Comparison of ENCODE assay signal across 1 cellular context in genomic region chr17:75856062-75856681, GRCh38.
A peak's percentile ranks its signal among the peaks of the same experiment; 100 is the strongest.
TF ChIP-seq lines count a peak whose summit lies in the region.

No MANE protein-coding gene starts in this region.

TF ChIP-seq in K562, 482 proteins besides CTCF, POLR2A, EP300 and RAD21 (continued from another document and continues in another):
- TF ChIP-seq PHB (CRISPR knock-in tag; IDR thresholded peaks at IDR 0.05) (0 out of 2 replicates have a peak, but pooled peaks have one; percentile 12), ZNF431 (CRISPR knock-in tag; IDR thresholded peaks at IDR 0.05) (peak; percentile 49; the same call in 1 of the 2 replicates), AFF4 (CRISPR knock-in tag; IDR thresholded peaks at IDR 0.05) (peak; percentile 89; the same call in 1 of the 2 replicates), EGR1 (conservative IDR thresholded peaks at IDR 0.05) (no peak), TCF7 (IDR thresholded peaks at IDR 0.05; ENCODE audit: borderline replicate concordance) (no peak), TRIM24 (IDR thresholded peaks at IDR 0.05) (no peak), KDM1A (IDR thresholded peaks at IDR 0.05) (peak; percentile 41 to 49; a peak in 1 of 4 replicates), NCOA2 (IDR thresholded peaks at IDR 0.05; ENCODE audit: partially characterized antibody in 2 of 2) (no peak), CXXC5 (CRISPR knock-in tag; IDR thresholded peaks at IDR 0.05) (no peak), NUFIP1 (IDR thresholded peaks at IDR 0.05; ENCODE audit: partially characterized antibody) (no peak), SIX5 (IDR thresholded peaks at IDR 0.05; ENCODE audit: borderline replicate concordance in 1 of 2, insufficient read depth in 1 of 2, low read depth in 1 of 2, low read length in 2 of 2) (no peak), HDAC8 (tag; IDR thresholded peaks at IDR 0.05) (no peak), ARHGAP35 (IDR thresholded peaks at IDR 0.05; ENCODE audit: partially characterized antibody) (no peak), ZBTB17 (CRISPR knock-in tag; IDR thresholded peaks at IDR 0.05) (no peak), GTF2E2 (tag; IDR thresholded peaks at IDR 0.05) (no peak), MBD2 (IDR thresholded peaks at IDR 0.05; ENCODE audit: borderline replicate concordance, low read depth) (no peak), ZNF408 (CRISPR knock-in tag; IDR thresholded peaks at IDR 0.05; ENCODE audit: low read depth) (no peak), POLR2H (tag; IDR thresholded peaks at IDR 0.05; ENCODE audit: low read depth) (no peak; the same call in 1 of the 2 replicates), NR4A1 (CRISPR knock-in tag; IDR thresholded peaks at IDR 0.05) (no peak), NR4A1 (tag; IDR thresholded peaks at IDR 0.05) (no peak), ETV1 (tag; conservative IDR thresholded peaks at IDR 0.05; ENCODE audit: low read depth) (peak; percentile 61), SNRNP70 (optimal IDR thresholded peaks at IDR 0.05; ENCODE audit: low read depth, low read length) (no peak), ZNF146 (CRISPR knock-in tag; IDR thresholded peaks at IDR 0.05; ENCODE audit: unreplicated experiment) (no peak), ERF (CRISPR knock-in tag; IDR thresholded peaks at IDR 0.05) (no peak), ZNF707 (CRISPR knock-in tag; conservative IDR thresholded peaks at IDR 0.05) (no peak), ZNF212 (CRISPR knock-in tag; IDR thresholded peaks at IDR 0.05) (no peak), L3MBTL2 (IDR thresholded peaks at IDR 0.05) (no peak), YBX1 (IDR thresholded peaks at IDR 0.05) (no peak), PCBP2 (IDR thresholded peaks at IDR 0.05; ENCODE audit: low read depth, low read length, poor library complexity, severe bottlenecking) (no peak), ZNF217 (CRISPR knock-in tag; IDR thresholded peaks at IDR 0.05) (no peak), ZNF253 (CRISPR knock-in tag; conservative IDR thresholded peaks at IDR 0.05) (no peak), ZNF561 (CRISPR knock-in tag; conservative IDR thresholded peaks at IDR 0.05) (no peak), ELF2 (CRISPR knock-in tag; IDR thresholded peaks at IDR 0.05) (no peak), MXI1 (IDR thresholded peaks at IDR 0.05; ENCODE audit: low read depth, low read length) (no peak), MITF (IDR thresholded peaks at IDR 0.05) (no peak), ELF1 (tag; IDR thresholded peaks at IDR 0.05) (no peak; the same call in 1 of the 2 replicates), ATF1 (CRISPR knock-in tag; IDR thresholded peaks at IDR 0.05) (no peak), ATF1 (tag; IDR thresholded peaks at IDR 0.05) (no peak), CCNT2 (IDR thresholded peaks at IDR 0.05; ENCODE audit: borderline replicate concordance, extremely low read depth, insufficient read length, low read depth, low read length) (no peak), ETV6 (IDR thresholded peaks at IDR 0.05; ENCODE audit: borderline replicate concordance in 1 of 2, low read depth in 2 of 2, low read length in 1 of 2) (no peak), ETV6 (CRISPR knock-in tag; IDR thresholded peaks at IDR 0.05; ENCODE audit: borderline replicate concordance) (no peak), KAT8 (IDR thresholded peaks at IDR 0.05; ENCODE audit: low read depth) (no peak)
- TF ChIP-seq, protein P1, sequence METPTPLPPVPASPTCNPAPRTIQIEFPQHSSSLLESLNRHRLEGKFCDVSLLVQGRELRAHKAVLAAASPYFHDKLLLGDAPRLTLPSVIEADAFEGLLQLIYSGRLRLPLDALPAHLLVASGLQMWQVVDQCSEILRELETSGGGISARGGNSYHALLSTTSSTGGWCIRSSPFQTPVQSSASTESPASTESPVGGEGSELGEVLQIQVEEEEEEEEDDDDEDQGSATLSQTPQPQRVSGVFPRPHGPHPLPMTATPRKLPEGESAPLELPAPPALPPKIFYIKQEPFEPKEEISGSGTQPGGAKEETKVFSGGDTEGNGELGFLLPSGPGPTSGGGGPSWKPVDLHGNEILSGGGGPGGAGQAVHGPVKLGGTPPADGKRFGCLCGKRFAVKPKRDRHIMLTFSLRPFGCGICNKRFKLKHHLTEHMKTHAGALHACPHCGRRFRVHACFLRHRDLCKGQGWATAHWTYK (CRISPR knock-in tag; IDR thresholded peaks at IDR 0.05), result no peak; the same call in 1 of the 2 replicates
- TF ChIP-seq, protein P2, sequence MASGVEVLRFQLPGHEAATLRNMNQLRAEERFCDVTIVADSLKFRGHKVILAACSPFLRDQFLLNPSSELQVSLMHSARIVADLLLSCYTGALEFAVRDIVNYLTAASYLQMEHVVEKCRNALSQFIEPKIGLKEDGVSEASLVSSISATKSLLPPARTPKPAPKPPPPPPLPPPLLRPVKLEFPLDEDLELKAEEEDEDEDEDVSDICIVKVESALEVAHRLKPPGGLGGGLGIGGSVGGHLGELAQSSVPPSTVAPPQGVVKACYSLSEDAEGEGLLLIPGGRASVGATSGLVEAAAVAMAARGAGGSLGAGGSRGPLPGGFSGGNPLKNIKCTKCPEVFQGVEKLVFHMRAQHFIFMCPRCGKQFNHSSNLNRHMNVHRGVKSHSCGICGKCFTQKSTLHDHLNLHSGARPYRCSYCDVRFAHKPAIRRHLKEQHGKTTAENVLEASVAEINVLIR (CRISPR knock-in tag; IDR thresholded peaks at IDR 0.05), result no peak
- TF ChIP-seq, protein P3, sequence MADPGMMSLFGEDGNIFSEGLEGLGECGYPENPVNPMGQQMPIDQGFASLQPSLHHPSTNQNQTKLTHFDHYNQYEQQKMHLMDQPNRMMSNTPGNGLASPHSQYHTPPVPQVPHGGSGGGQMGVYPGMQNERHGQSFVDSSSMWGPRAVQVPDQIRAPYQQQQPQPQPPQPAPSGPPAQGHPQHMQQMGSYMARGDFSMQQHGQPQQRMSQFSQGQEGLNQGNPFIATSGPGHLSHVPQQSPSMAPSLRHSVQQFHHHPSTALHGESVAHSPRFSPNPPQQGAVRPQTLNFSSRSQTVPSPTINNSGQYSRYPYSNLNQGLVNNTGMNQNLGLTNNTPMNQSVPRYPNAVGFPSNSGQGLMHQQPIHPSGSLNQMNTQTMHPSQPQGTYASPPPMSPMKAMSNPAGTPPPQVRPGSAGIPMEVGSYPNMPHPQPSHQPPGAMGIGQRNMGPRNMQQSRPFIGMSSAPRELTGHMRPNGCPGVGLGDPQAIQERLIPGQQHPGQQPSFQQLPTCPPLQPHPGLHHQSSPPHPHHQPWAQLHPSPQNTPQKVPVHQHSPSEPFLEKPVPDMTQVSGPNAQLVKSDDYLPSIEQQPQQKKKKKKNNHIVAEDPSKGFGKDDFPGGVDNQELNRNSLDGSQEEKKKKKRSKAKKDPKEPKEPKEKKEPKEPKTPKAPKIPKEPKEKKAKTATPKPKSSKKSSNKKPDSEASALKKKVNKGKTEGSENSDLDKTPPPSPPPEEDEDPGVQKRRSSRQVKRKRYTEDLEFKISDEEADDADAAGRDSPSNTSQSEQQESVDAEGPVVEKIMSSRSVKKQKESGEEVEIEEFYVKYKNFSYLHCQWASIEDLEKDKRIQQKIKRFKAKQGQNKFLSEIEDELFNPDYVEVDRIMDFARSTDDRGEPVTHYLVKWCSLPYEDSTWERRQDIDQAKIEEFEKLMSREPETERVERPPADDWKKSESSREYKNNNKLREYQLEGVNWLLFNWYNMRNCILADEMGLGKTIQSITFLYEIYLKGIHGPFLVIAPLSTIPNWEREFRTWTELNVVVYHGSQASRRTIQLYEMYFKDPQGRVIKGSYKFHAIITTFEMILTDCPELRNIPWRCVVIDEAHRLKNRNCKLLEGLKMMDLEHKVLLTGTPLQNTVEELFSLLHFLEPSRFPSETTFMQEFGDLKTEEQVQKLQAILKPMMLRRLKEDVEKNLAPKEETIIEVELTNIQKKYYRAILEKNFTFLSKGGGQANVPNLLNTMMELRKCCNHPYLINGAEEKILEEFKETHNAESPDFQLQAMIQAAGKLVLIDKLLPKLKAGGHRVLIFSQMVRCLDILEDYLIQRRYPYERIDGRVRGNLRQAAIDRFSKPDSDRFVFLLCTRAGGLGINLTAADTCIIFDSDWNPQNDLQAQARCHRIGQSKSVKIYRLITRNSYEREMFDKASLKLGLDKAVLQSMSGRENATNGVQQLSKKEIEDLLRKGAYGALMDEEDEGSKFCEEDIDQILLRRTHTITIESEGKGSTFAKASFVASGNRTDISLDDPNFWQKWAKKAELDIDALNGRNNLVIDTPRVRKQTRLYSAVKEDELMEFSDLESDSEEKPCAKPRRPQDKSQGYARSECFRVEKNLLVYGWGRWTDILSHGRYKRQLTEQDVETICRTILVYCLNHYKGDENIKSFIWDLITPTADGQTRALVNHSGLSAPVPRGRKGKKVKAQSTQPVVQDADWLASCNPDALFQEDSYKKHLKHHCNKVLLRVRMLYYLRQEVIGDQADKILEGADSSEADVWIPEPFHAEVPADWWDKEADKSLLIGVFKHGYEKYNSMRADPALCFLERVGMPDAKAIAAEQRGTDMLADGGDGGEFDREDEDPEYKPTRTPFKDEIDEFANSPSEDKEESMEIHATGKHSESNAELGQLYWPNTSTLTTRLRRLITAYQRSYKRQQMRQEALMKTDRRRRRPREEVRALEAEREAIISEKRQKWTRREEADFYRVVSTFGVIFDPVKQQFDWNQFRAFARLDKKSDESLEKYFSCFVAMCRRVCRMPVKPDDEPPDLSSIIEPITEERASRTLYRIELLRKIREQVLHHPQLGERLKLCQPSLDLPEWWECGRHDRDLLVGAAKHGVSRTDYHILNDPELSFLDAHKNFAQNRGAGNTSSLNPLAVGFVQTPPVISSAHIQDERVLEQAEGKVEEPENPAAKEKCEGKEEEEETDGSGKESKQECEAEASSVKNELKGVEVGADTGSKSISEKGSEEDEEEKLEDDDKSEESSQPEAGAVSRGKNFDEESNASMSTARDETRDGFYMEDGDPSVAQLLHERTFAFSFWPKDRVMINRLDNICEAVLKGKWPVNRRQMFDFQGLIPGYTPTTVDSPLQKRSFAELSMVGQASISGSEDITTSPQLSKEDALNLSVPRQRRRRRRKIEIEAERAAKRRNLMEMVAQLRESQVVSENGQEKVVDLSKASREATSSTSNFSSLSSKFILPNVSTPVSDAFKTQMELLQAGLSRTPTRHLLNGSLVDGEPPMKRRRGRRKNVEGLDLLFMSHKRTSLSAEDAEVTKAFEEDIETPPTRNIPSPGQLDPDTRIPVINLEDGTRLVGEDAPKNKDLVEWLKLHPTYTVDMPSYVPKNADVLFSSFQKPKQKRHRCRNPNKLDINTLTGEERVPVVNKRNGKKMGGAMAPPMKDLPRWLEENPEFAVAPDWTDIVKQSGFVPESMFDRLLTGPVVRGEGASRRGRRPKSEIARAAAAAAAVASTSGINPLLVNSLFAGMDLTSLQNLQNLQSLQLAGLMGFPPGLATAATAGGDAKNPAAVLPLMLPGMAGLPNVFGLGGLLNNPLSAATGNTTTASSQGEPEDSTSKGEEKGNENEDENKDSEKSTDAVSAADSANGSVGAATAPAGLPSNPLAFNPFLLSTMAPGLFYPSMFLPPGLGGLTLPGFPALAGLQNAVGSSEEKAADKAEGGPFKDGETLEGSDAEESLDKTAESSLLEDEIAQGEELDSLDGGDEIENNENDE (IDR thresholded peaks at IDR 0.05; ENCODE audit: low read depth, low read length), result no peak
- TF ChIP-seq, protein P4, sequence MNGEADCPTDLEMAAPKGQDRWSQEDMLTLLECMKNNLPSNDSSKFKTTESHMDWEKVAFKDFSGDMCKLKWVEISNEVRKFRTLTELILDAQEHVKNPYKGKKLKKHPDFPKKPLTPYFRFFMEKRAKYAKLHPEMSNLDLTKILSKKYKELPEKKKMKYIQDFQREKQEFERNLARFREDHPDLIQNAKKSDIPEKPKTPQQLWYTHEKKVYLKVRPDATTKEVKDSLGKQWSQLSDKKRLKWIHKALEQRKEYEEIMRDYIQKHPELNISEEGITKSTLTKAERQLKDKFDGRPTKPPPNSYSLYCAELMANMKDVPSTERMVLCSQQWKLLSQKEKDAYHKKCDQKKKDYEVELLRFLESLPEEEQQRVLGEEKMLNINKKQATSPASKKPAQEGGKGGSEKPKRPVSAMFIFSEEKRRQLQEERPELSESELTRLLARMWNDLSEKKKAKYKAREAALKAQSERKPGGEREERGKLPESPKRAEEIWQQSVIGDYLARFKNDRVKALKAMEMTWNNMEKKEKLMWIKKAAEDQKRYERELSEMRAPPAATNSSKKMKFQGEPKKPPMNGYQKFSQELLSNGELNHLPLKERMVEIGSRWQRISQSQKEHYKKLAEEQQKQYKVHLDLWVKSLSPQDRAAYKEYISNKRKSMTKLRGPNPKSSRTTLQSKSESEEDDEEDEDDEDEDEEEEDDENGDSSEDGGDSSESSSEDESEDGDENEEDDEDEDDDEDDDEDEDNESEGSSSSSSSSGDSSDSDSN (IDR thresholded peaks at IDR 0.05; ENCODE audit: borderline replicate concordance in 1 of 2, low read depth in 2 of 2, low read length in 2 of 2), result no peak
